ENCODE assay signal across 1 cellular context in genomic region chr7:82382276-82382675, GRCh38.
TF ChIP-seq lines count a peak whose summit lies in the region.

No MANE protein-coding gene starts in this region.

TF ChIP-seq in IMR-90, 13 proteins besides CTCF, POLR2A, EP300 and RAD21:
- no peak for TF ChIP-seq USF2 (IDR thresholded peaks at IDR 0.05; ENCODE audit: low read depth, low read length)
- no peak for TF ChIP-seq NFE2L2 (IDR thresholded peaks at IDR 0.05; ENCODE audit: low read depth, low read length)
- TF ChIP-seq RFX5 (IDR thresholded peaks at IDR 0.05; ENCODE audit: low read depth, low read length) = no peak
- no peak for TF ChIP-seq MXI1 (IDR thresholded peaks at IDR 0.05; ENCODE audit: borderline replicate concordance, low read depth, low read length)
- TF ChIP-seq RCOR1 (IDR thresholded peaks at IDR 0.05; ENCODE audit: insufficient replicate concordance, low read length) = no peak
- TF ChIP-seq SMC3 (IDR thresholded peaks at IDR 0.05; ENCODE audit: low read depth, low read length) = no peak
- TF ChIP-seq FOS (IDR thresholded peaks at IDR 0.05; ENCODE audit: low read depth, low read length) = no peak
- TF ChIP-seq CEBPB (IDR thresholded peaks at IDR 0.05; ENCODE audit: low read depth, low read length) = no peak
- no peak for TF ChIP-seq MAFK (IDR thresholded peaks at IDR 0.05; ENCODE audit: low read depth, low read length)
- no peak for TF ChIP-seq MAZ (IDR thresholded peaks at IDR 0.05; ENCODE audit: borderline replicate concordance, low read depth, low read length)
- TF ChIP-seq BHLHE40 (IDR thresholded peaks at IDR 0.05; ENCODE audit: low read depth, low read length) = no peak
- TF ChIP-seq ELK1 (IDR thresholded peaks at IDR 0.05; ENCODE audit: borderline replicate concordance, low read depth, low read length) = no peak
